In genomic region chr14:91343051-91343450, GRCh38 we compare ENCODE assay signal across 16 cellular contexts.
"Had no signal": no experiment of that assay in that cellular context is flagged by ENCODE, and none has a peak within 500 bp of the region (broad histone marks: within the 10 kb centered on the region; RNA-seq: fewer than 3 reads in every experiment).

No MANE protein-coding gene starts in this region.

- H3K36me3 ChIP-seq: adrenal gland, gastrocnemius medialis had no signal

- DNase-seq: activated CD4-positive, alpha-beta T cell treated with anti-CD3 and anti-CD28 coated beads, Interleukin-2, amount 50 U/mL, for 48 hours; activated CD8-positive, alpha-beta memory T cell treated with anti-CD3 and anti-CD28 coated beads, Interleukin-2, amount 50 U/mL, for 4 hours; adrenal gland; dorsolateral prefrontal cortex; erythroblast; gastrocnemius medialis; heart right ventricle; retina; stimulated activated CD4-positive, alpha-beta T cell treated with anti-CD3 and anti-CD28 coated beads, Interleukin-2, amount 100 ng/mL, for 48 hours; stimulated activated naive CD4-positive, alpha-beta T cell; T-helper 9 cell; transverse colon had no signal

- H3K27me3 ChIP-seq: adrenal gland, dorsolateral prefrontal cortex, gastrocnemius medialis, transverse colon had no signal

- ATAC-seq: gastrocnemius medialis, heart right ventricle had no signal

- H3K27ac ChIP-seq: adrenal gland, dorsolateral prefrontal cortex, gastrocnemius medialis, heart right ventricle, parathyroid adenoma, transverse colon had no signal

- H2AFZ ChIP-seq: parathyroid adenoma had no signal

- H3K4me1 ChIP-seq: adrenal gland, gastrocnemius medialis, parathyroid adenoma had no signal

- H3K79me2 ChIP-seq: parathyroid adenoma had no signal

- H3K4me3 ChIP-seq: adrenal gland, dorsolateral prefrontal cortex, gastrocnemius medialis, heart right ventricle, lung, transverse colon had no signal

- H3K9ac ChIP-seq: parathyroid adenoma had no signal

- H3K4me3 Mint-ChIP-seq: mesothelial cell of epicardium had no signal

- FAIRE-seq: islet of Langerhans had no signal

- H3K9me3 ChIP-seq: adrenal gland, gastrocnemius medialis, heart right ventricle, transverse colon had no signal

- H3K9me3 Mint-ChIP-seq: mesothelial cell of epicardium had no signal
